Comparison of ENCODE assay signal across 1 cellular context in genomic region chr17:16975744-16976625, GRCh38.
TF ChIP-seq lines count a peak whose summit lies in the region.

No MANE protein-coding gene starts in this region.

TF ChIP-seq in GM12878, 131 proteins besides CTCF, POLR2A, EP300 and RAD21 (continued from another document and continues in another):
- no peak for TF ChIP-seq E2F8 (IDR thresholded peaks at IDR 0.05; ENCODE audit: low read depth, partially characterized antibody)
- no peak for TF ChIP-seq HCFC1 (IDR thresholded peaks at IDR 0.05; ENCODE audit: low read length)
- peak in 1 of 2 experiments; percentile 57; a peak in 1 of 4 replicates for TF ChIP-seq SRF (IDR thresholded peaks at IDR 0.05; ENCODE audit: low read depth in 2 of 2, low read length in 2 of 2)
- no peak for TF ChIP-seq NFYA (IDR thresholded peaks at IDR 0.05; ENCODE audit: borderline replicate concordance, low read depth, low read length)
- 0 out of 2 replicates have a peak, but pooled peaks have one; percentile 43 for TF ChIP-seq POLR2AphosphoS2 (IDR thresholded peaks at IDR 0.05; ENCODE audit: low read depth, low read length)
- no peak for TF ChIP-seq SUPT20H (IDR thresholded peaks at IDR 0.05; ENCODE audit: borderline replicate concordance, control insufficient read depth, low read depth, low read length)
- TF ChIP-seq POLR2AphosphoS5 (IDR thresholded peaks at IDR 0.05; ENCODE audit: low read length) = peak; percentile 65; the same call in 1 of the 2 replicates
- peak; percentile 37; the same call in 1 of the 2 replicates for TF ChIP-seq TAF1 (IDR thresholded peaks at IDR 0.05; ENCODE audit: borderline replicate concordance, low read depth, low read length)
- TF ChIP-seq RELA (IDR thresholded peaks at IDR 0.05; ENCODE audit: borderline replicate concordance, partially characterized antibody) = no peak
- TF ChIP-seq SIN3A (IDR thresholded peaks at IDR 0.05; ENCODE audit: low read depth, low read length) = no peak
- TF ChIP-seq ZNF592 (IDR thresholded peaks at IDR 0.05) = no peak
- TF ChIP-seq GABPA (IDR thresholded peaks at IDR 0.05; ENCODE audit: low read depth) = no peak
- TF ChIP-seq SMARCA5 (IDR thresholded peaks at IDR 0.05) = peak; percentile 50; the same call in 1 of the 2 replicates
- no peak for TF ChIP-seq HDGF (IDR thresholded peaks at IDR 0.05)
- TF ChIP-seq, protein P1, sequence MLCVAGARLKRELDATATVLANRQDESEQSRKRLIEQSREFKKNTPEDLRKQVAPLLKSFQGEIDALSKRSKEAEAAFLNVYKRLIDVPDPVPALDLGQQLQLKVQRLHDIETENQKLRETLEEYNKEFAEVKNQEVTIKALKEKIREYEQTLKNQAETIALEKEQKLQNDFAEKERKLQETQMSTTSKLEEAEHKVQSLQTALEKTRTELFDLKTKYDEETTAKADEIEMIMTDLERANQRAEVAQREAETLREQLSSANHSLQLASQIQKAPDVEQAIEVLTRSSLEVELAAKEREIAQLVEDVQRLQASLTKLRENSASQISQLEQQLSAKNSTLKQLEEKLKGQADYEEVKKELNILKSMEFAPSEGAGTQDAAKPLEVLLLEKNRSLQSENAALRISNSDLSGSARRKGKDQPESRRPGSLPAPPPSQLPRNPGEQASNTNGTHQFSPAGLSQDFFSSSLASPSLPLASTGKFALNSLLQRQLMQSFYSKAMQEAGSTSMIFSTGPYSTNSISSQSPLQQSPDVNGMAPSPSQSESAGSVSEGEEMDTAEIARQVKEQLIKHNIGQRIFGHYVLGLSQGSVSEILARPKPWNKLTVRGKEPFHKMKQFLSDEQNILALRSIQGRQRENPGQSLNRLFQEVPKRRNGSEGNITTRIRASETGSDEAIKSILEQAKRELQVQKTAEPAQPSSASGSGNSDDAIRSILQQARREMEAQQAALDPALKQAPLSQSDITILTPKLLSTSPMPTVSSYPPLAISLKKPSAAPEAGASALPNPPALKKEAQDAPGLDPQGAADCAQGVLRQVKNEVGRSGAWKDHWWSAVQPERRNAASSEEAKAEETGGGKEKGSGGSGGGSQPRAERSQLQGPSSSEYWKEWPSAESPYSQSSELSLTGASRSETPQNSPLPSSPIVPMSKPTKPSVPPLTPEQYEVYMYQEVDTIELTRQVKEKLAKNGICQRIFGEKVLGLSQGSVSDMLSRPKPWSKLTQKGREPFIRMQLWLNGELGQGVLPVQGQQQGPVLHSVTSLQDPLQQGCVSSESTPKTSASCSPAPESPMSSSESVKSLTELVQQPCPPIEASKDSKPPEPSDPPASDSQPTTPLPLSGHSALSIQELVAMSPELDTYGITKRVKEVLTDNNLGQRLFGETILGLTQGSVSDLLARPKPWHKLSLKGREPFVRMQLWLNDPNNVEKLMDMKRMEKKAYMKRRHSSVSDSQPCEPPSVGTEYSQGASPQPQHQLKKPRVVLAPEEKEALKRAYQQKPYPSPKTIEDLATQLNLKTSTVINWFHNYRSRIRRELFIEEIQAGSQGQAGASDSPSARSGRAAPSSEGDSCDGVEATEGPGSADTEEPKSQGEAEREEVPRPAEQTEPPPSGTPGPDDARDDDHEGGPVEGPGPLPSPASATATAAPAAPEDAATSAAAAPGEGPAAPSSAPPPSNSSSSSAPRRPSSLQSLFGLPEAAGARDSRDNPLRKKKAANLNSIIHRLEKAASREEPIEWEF (IDR thresholded peaks at IDR 0.05; ENCODE audit: insufficient replicate concordance, low read depth, low read length) = peak; percentile 92
- TF ChIP-seq, protein P2, sequence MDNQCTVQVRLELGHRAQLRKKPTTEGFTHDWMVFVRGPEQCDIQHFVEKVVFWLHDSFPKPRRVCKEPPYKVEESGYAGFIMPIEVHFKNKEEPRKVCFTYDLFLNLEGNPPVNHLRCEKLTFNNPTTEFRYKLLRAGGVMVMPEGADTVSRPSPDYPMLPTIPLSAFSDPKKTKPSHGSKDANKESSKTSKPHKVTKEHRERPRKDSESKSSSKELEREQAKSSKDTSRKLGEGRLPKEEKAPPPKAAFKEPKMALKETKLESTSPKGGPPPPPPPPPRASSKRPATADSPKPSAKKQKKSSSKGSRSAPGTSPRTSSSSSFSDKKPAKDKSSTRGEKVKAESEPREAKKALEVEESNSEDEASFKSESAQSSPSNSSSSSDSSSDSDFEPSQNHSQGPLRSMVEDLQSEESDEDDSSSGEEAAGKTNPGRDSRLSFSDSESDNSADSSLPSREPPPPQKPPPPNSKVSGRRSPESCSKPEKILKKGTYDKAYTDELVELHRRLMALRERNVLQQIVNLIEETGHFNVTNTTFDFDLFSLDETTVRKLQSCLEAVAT (IDR thresholded peaks at IDR 0.05) = no peak; the same call in 1 of the 2 replicates
- peak; percentile 63; the same call in 1 of the 2 replicates for TF ChIP-seq SMAD5 (IDR thresholded peaks at IDR 0.05; ENCODE audit: low read depth)
- peak; percentile 39 for TF ChIP-seq SP1 (IDR thresholded peaks at IDR 0.05; ENCODE audit: low read depth, low read length)
- no peak for TF ChIP-seq EGR1 (IDR thresholded peaks at IDR 0.05; ENCODE audit: borderline replicate concordance in 1 of 2, low read depth in 2 of 2, low read length in 2 of 2)
- TF ChIP-seq EZH2 (IDR thresholded peaks at IDR 0.05; ENCODE audit: borderline replicate concordance, control insufficient read depth, low read depth, low read length) = no peak
- TF ChIP-seq, protein P3, sequence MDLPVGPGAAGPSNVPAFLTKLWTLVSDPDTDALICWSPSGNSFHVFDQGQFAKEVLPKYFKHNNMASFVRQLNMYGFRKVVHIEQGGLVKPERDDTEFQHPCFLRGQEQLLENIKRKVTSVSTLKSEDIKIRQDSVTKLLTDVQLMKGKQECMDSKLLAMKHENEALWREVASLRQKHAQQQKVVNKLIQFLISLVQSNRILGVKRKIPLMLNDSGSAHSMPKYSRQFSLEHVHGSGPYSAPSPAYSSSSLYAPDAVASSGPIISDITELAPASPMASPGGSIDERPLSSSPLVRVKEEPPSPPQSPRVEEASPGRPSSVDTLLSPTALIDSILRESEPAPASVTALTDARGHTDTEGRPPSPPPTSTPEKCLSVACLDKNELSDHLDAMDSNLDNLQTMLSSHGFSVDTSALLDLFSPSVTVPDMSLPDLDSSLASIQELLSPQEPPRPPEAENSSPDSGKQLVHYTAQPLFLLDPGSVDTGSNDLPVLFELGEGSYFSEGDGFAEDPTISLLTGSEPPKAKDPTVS (IDR thresholded peaks at IDR 0.05; ENCODE audit: low read depth, low read length) = no peak
- TF ChIP-seq, protein P4, sequence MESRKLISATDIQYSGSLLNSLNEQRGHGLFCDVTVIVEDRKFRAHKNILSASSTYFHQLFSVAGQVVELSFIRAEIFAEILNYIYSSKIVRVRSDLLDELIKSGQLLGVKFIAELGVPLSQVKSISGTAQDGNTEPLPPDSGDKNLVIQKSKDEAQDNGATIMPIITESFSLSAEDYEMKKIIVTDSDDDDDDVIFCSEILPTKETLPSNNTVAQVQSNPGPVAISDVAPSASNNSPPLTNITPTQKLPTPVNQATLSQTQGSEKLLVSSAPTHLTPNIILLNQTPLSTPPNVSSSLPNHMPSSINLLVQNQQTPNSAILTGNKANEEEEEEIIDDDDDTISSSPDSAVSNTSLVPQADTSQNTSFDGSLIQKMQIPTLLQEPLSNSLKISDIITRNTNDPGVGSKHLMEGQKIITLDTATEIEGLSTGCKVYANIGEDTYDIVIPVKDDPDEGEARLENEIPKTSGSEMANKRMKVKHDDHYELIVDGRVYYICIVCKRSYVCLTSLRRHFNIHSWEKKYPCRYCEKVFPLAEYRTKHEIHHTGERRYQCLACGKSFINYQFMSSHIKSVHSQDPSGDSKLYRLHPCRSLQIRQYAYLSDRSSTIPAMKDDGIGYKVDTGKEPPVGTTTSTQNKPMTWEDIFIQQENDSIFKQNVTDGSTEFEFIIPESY (IDR thresholded peaks at IDR 0.05) = no peak
- TF ChIP-seq WRNIP1 (IDR thresholded peaks at IDR 0.05; ENCODE audit: borderline replicate concordance, low read depth, low read length) = no peak
- TF ChIP-seq JUNB (IDR thresholded peaks at IDR 0.05) = peak; percentile 81
- TF ChIP-seq, protein P5, sequence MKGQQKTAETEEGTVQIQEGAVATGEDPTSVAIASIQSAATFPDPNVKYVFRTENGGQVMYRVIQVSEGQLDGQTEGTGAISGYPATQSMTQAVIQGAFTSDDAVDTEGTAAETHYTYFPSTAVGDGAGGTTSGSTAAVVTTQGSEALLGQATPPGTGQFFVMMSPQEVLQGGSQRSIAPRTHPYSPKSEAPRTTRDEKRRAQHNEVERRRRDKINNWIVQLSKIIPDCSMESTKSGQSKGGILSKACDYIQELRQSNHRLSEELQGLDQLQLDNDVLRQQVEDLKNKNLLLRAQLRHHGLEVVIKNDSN (IDR thresholded peaks at IDR 0.05; ENCODE audit: borderline replicate concordance, extremely low read length, insufficient read depth, low read depth, low read length) = no peak
- no peak for TF ChIP-seq FOS (IDR thresholded peaks at IDR 0.05; ENCODE audit: borderline replicate concordance, extremely low read depth, insufficient read length)
- no peak; the same call in 1 of the 2 replicates for TF ChIP-seq CREM (IDR thresholded peaks at IDR 0.05; ENCODE audit: low read depth)
- peak; percentile 63; the same call in 1 of the 2 replicates for TF ChIP-seq JUND (IDR thresholded peaks at IDR 0.05; ENCODE audit: low read depth, low read length)
- TF ChIP-seq BCL3 (IDR thresholded peaks at IDR 0.05; ENCODE audit: borderline replicate concordance, insufficient read depth, low read depth, low read length, poor library complexity, severe bottlenecking) = peak; percentile 89
- TF ChIP-seq, protein P6, sequence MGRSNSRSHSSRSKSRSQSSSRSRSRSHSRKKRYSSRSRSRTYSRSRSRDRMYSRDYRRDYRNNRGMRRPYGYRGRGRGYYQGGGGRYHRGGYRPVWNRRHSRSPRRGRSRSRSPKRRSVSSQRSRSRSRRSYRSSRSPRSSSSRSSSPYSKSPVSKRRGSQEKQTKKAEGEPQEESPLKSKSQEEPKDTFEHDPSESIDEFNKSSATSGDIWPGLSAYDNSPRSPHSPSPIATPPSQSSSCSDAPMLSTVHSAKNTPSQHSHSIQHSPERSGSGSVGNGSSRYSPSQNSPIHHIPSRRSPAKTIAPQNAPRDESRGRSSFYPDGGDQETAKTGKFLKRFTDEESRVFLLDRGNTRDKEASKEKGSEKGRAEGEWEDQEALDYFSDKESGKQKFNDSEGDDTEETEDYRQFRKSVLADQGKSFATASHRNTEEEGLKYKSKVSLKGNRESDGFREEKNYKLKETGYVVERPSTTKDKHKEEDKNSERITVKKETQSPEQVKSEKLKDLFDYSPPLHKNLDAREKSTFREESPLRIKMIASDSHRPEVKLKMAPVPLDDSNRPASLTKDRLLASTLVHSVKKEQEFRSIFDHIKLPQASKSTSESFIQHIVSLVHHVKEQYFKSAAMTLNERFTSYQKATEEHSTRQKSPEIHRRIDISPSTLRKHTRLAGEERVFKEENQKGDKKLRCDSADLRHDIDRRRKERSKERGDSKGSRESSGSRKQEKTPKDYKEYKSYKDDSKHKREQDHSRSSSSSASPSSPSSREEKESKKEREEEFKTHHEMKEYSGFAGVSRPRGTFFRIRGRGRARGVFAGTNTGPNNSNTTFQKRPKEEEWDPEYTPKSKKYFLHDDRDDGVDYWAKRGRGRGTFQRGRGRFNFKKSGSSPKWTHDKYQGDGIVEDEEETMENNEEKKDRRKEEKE (IDR thresholded peaks at IDR 0.05) = no peak
- TF ChIP-seq NFIC (IDR thresholded peaks at IDR 0.05; ENCODE audit: low read depth, low read length) = peak; percentile 44
- no peak for TF ChIP-seq SPI1 (IDR thresholded peaks at IDR 0.05; ENCODE audit: borderline replicate concordance, insufficient read depth, low read depth, low read length)
